8 cellular contexts compared by ENCODE assay signal in genomic region chrX:150574824-150575409, GRCh38. TPM values are rescaled to one million over a fixed set of nuclear protein-coding genes. Genes with fewer than 3 reads are reported as not detected.
A peak's percentile ranks its signal among the peaks of the same experiment; 100 is the strongest.
DNase-seq lines count a peak whose midpoint lies in the region; ATAC-seq and TF ChIP-seq lines count a peak whose summit lies in the region.

No MANE protein-coding gene starts in this region.

- in situ Hi-C loops in Panc1 (cut with HindIII; ENCODE audit: low pct_unique_long_range_greater_than_20kb, low sequenced_read_pairs) = no loop called here

- peak; percentile 53 for ATAC-seq in GM18858 (IDR thresholded peaks at IDR 0.05; ENCODE audit: unreplicated experiment)
- peak; percentile 39 for ATAC-seq in HCT116
- peak; percentile 27 for ATAC-seq in Panc1
- ATAC-seq in natural killer cell = peak in 1 of 3 donors; percentile 43

- RAD21 ChIA-PET in HCT116 (lab: Charles Lee; ENCODE audit: low non-redundant PET in 1 of 2, low total read pairs in 2 of 2, uncharacterized antibody in 2 of 2, unreplicated experiment in 2 of 2) = no interaction called here

- TF ChIP-seq RAD21 in HCT116 (IDR thresholded peaks at IDR 0.05; ENCODE audit: low read depth) = no peak

- H3K9me3 ChIP-seq in HCT116 (ENCODE audit: control insufficient read depth in 1 of 2, insufficient read depth in 1 of 2, low read depth in 1 of 2, low read length in 2 of 2) (no peaks in the 10 kb centered on the region), Panc1 (ENCODE audit: control insufficient read depth, insufficient read depth, low read depth, low read length) (no peaks in the 10 kb centered on the region)

- H3K4me3 ChIP-seq in HCT116 (replicated peaks in 1 of 2; ENCODE audit: low read depth in 1 of 2, low read length in 2 of 2) = peak overlapping the region in 1 of 2 experiments; percentile 23; a peak in 1 of 4 replicates
- peak overlapping the region in 1 of 2 experiments; percentile 32; a peak in 2 of 4 replicates for H3K4me3 ChIP-seq in Panc1 (ENCODE audit: low read depth in 2 of 2, low read length in 2 of 2)

- H3K9ac ChIP-seq in HCT116 (ENCODE audit: low read length) = peak overlapping the region; percentile 35; the same call in 1 of the 2 replicates

- TF ChIP-seq POLR2A in HCT116 (IDR thresholded peaks at IDR 0.05; ENCODE audit: borderline replicate concordance, extremely low read depth, insufficient read depth, insufficient read length) = no peak

- H2AFZ ChIP-seq in HCT116 (ENCODE audit: low read depth, low read length, poor library complexity, severe bottlenecking) = no peak overlapping the region

- H3K27me3 ChIP-seq in HCT116 (ENCODE audit: insufficient read depth, low read length) (no peaks in the 10 kb centered on the region), Panc1 (ENCODE audit: control insufficient read depth, insufficient read depth, low read length) (no peaks in the 10 kb centered on the region)

- peak overlapping the region; percentile 66 for H3K4me2 ChIP-seq in HCT116 (ENCODE audit: low read length)

- CTCF ChIA-PET in HCT116 (lab: Charles Lee) (no interaction called here), Panc1 (lab: Charles Lee) (no interaction called here)

- no peak overlapping the region for H3K27ac Mint-ChIP-seq in natural killer cell

- POLR2A ChIA-PET in HCT116 (lab: Charles Lee) (no interaction called here), Panc1 (lab: Charles Lee) (no interaction called here)

- H3K36me3 ChIP-seq in HCT116 (ENCODE audit: control insufficient read depth in 1 of 2, insufficient read depth in 2 of 2, low read length in 2 of 2) (no peaks in the 10 kb centered on the region), Panc1 (ENCODE audit: control insufficient read depth, insufficient read depth, low read length) (no peaks in the 10 kb centered on the region)

- BruUV-seq in HCT116 (replicated peaks; lab: Mats Ljungman, UMichigan) (no TSS peak), Panc1 (replicated peaks; lab: Mats Ljungman, UMichigan) (no TSS peak)

- intact Hi-C loops in HCT116 (cut with micrococcal nuclease) (no loop called here), Panc1 (cut with micrococcal nuclease; ENCODE audit: unreplicated experiment) (no loop called here), natural killer cell (cut with micrococcal nuclease) (no loop called here)

- peaks cover 23 to 28% of the 10 kb centered on the region in 2 donors for H3K4me1 Mint-ChIP-seq in natural killer cell

- DNase-seq in HCT116 (ENCODE audit: low read depth, low spot score) = no peak
- no peak for DNase-seq in Panc1 (ENCODE audit: low read depth, low spot score)
- no peak for DNase-seq in natural killer cell
- no peak for DNase-seq in dedifferentiated amniotic fluid mesenchymal stem cell (ENCODE audit: extremely low spot score)
- no peak for DNase-seq in foreskin melanocyte
- DNase-seq in D341Med (ENCODE audit: low spot score) = no peak
- no peak for DNase-seq in AG20443 (ENCODE audit: low spot score)

- H3K36me3 Mint-ChIP-seq in natural killer cell = no peaks in the 10 kb centered on the region

- no peak for TF ChIP-seq CTCF in HCT116 (IDR thresholded peaks at IDR 0.05 in 2 of 3, conservative IDR thresholded peaks at IDR 0.05 in 1 of 3; ENCODE audit: borderline replicate concordance in 1 of 3, insufficient read depth in 1 of 3, low read depth in 2 of 3, low read length in 2 of 3)
- TF ChIP-seq CTCF in Panc1 (IDR thresholded peaks at IDR 0.05) = no peak
- no peak for TF ChIP-seq CTCF in natural killer cell (IDR thresholded peaks at IDR 0.05)

- peaks cover 6% of the 10 kb centered on the region; the same call in 1 of the 2 replicates for H3K79me2 ChIP-seq in HCT116 (ENCODE audit: insufficient read depth, low read length)

- peak overlapping the region; percentile 28 for H3K4me3 Mint-ChIP-seq in natural killer cell

- no peaks in the 10 kb centered on the region for H4K20me1 ChIP-seq in HCT116 (ENCODE audit: insufficient read depth)

- H3K9me3 Mint-ChIP-seq in natural killer cell = no peaks in the 10 kb centered on the region

- H3K4me1 ChIP-seq in HCT116 (ENCODE audit: control insufficient read depth in 1 of 2, insufficient read depth in 2 of 2, low read length in 2 of 2) (peaks cover 21 to 50% of the 10 kb centered on the region in 2 experiments), Panc1 (ENCODE audit: control insufficient read depth, insufficient read depth, low read length) (peaks cover 59% of the 10 kb centered on the region)

- H3K27ac ChIP-seq in HCT116 (ENCODE audit: low read depth, low read length) (peak overlapping the region; percentile 45; the same call in 1 of the 2 replicates), Panc1 (ENCODE audit: low read length) (peak overlapping the region; percentile 87)

- H3K27me3 Mint-ChIP-seq in natural killer cell (ENCODE audit: low read depth in 2 of 2) = peaks cover 19 to 73% of the 10 kb centered on the region in 2 donors

- H3K9me2 ChIP-seq in HCT116 (ENCODE audit: insufficient read depth) = no peaks in the 10 kb centered on the region

TF ChIP-seq in HCT116, 20 proteins besides CTCF, POLR2A, EP300 and RAD21:
- TF ChIP-seq CBX3 (IDR thresholded peaks at IDR 0.05; ENCODE audit: low read depth) (no peak), YY1 (IDR thresholded peaks at IDR 0.05; ENCODE audit: extremely low read depth, insufficient replicate concordance, low read depth, low read length) (no peak), TCF7L2 (IDR thresholded peaks at IDR 0.05; ENCODE audit: borderline replicate concordance, extremely low read depth, insufficient read depth, insufficient read length) (no peak), POLR2AphosphoS5 (IDR thresholded peaks at IDR 0.05; ENCODE audit: low read depth, low read length) (no peak), FOSL1 (IDR thresholded peaks at IDR 0.05; ENCODE audit: low read depth) (no peak), ZBTB33 (IDR thresholded peaks at IDR 0.05; ENCODE audit: extremely low read depth, insufficient replicate concordance, low read length) (no peak), ATF3 (IDR thresholded peaks at IDR 0.05) (no peak), SIN3A (IDR thresholded peaks at IDR 0.05; ENCODE audit: low read depth) (no peak), EGR1 (IDR thresholded peaks at IDR 0.05; ENCODE audit: low read depth) (no peak)

RNA-seq across cellular contexts. Expression of gene MTM1, which starts 6.5 kb away (rescaled TPM):
- total RNA-seq in HCT116 (2021; ENCODE audit: unreplicated experiment) = 6.5 TPM
- 1.9 and 2.7 TPM in 2 replicates for polyA plus RNA-seq in HCT116 (2012)
- 24.0 TPM for total RNA-seq in Panc1 (2021; ENCODE audit: unreplicated experiment)
- 9.9 TPM for polyA plus RNA-seq in Panc1 (2012; ENCODE audit: insufficient read length)
- 10 to 100 TPM in 1 of 3 donors, 1 to 10 TPM in 2; 4.8 to 16.6 (median 6.1) TPM for total RNA-seq in natural killer cell
